ENCODE assay signal across 8 cellular contexts in genomic region chr19:33819875-33820781, GRCh38. TPM values are rescaled to one million over a fixed set of nuclear protein-coding genes. Genes with fewer than 3 reads are reported as not detected.
DNase-seq lines count a peak whose midpoint lies in the region; TF ChIP-seq lines count a peak whose summit lies in the region.

No MANE protein-coding gene starts in this region.

- no peaks in the 10 kb centered on the region for H3K36me3 Mint-ChIP-seq in activated T-helper 1 cell treated with anti-CD3 and anti-CD28 coated beads, Interleukin-12 subunit alpha, Interleukin-12 subunit beta, Interleukin-2, Interleukin-4 antibody, amounts not matched to agents 30 ng/mL and 10 ng/mL and 1 ng/mL, durations not matched to agents 14 hours and 24 hours and 36 hours (ENCODE audit: low read depth)
- no peaks in the 10 kb centered on the region for H3K36me3 Mint-ChIP-seq in neural progenitor cell

- H3K4me3 Mint-ChIP-seq in activated T-helper 1 cell treated with anti-CD3 and anti-CD28 coated beads, Interleukin-12 subunit alpha, Interleukin-12 subunit beta, Interleukin-2, Interleukin-4 antibody, amounts not matched to agents 30 ng/mL and 10 ng/mL and 1 ng/mL, durations not matched to agents 14 hours and 24 hours and 36 hours: peak overlapping the region; percentile 80
- H3K4me3 Mint-ChIP-seq in neural progenitor cell: peak overlapping the region; percentile 50

- H3K27ac ChIP-seq in neural progenitor cell (no peak overlapping the region), transverse colon (peak overlapping the region; percentile 57 to 67 (median 60))

- H3K9me3 ChIP-seq in neural progenitor cell (ENCODE audit: low read depth) (no peaks in the 10 kb centered on the region), transverse colon (no peaks in the 10 kb centered on the region)

- H3K4me2 ChIP-seq in neural progenitor cell: peak overlapping the region; percentile 84

- H3K9me3 Mint-ChIP-seq in activated T-helper 1 cell treated with anti-CD3 and anti-CD28 coated beads, Interleukin-12 subunit alpha, Interleukin-12 subunit beta, Interleukin-2, Interleukin-4 antibody, amounts not matched to agents 30 ng/mL and 10 ng/mL and 1 ng/mL, durations not matched to agents 14 hours and 24 hours and 36 hours: no peaks in the 10 kb centered on the region
- no peaks in the 10 kb centered on the region for H3K9me3 Mint-ChIP-seq in neural progenitor cell

- POLR2A ChIA-PET in HEK293T (lab: Yijun Ruan, JAX): interaction anchor here (1.2 kb wide), 1 partner anchor 23 kb away, joined by 5 read pairs; the partner anchor contains the start of gene KCTD15

- H3K27me3 ChIP-seq in neural progenitor cell: peaks cover 9% of the 10 kb centered on the region
- H3K27me3 ChIP-seq in transverse colon: peaks cover 5% of the 10 kb centered on the region

- in situ Hi-C loops in transverse colon (cut with MboI; ENCODE audit: low pct_ligation_motif_present in 1 of 4, low pct_unique_long_range_greater_than_20kb in 1 of 4, low sequenced_read_pairs in 3 of 4): no loop called here

- WGBS in transverse colon (ENCODE audit: low coverage in 1 of 2), 2 donors: 12% methylated on average over 30 of the region's 61 CpGs; no CpG with 5 or more reads in 1 of the 2 donors

- peaks cover 15% of the 10 kb centered on the region for H3F3A ChIP-seq in neural progenitor cell (ENCODE audit: low read depth)

- H2AFZ ChIP-seq in neural progenitor cell (replicated peaks): peak overlapping the region; percentile 88

- TF ChIP-seq POLR2A in transverse colon (IDR thresholded peaks at IDR 0.05): no peak

- no peak for TF ChIP-seq EP300 in transverse colon (IDR thresholded peaks at IDR 0.05; ENCODE audit: low read depth)

- H3K4me3 ChIP-seq in foreskin fibroblast (ENCODE audit: low read depth in 1 of 2, low read length in 2 of 2) (peak overlapping the region; percentile 40 to 47), neural progenitor cell (peak overlapping the region; percentile 44), transverse colon (peak overlapping the region; percentile 8 to 45 (median 25))

- DNase-seq in NCI-H1417 (lab: John Stamatoyannopoulos, UW): peak in 2 of 3 experiments; percentile 4 to 20
- DNase-seq in NCI-H1417 treated with DMSO at 0.1 percent for 48 hours (lab: John Stamatoyannopoulos, UW): no peak
- DNase-seq in NOMO-1 treated with dmso at 0.1 percent for 144 hours (lab: John Stamatoyannopoulos, UW; ENCODE audit: unreplicated experiment): peak; percentile 92
- DNase-seq in activated T-helper 1 cell treated with anti-CD3 and anti-CD28 coated beads, Interleukin-12 subunit alpha, Interleukin-12 subunit beta, Interleukin-2, Interleukin-4 antibody, amounts not matched to agents 30 ng/mL and 10 ng/mL and 1 ng/mL, durations not matched to agents 14 hours and 24 hours and 36 hours (ENCODE audit: low spot score): peak; percentile 62
- DNase-seq in foreskin fibroblast: peak; percentile 77 to 95
- DNase-seq in neural progenitor cell (ENCODE audit: low spot score): peak; percentile 80
- peak; percentile 82 for DNase-seq in transverse colon
- DNase-seq in HEK293T (ENCODE audit: extremely low spot score): no peak

- H3K27me3 Mint-ChIP-seq in activated T-helper 1 cell treated with anti-CD3 and anti-CD28 coated beads, Interleukin-12 subunit alpha, Interleukin-12 subunit beta, Interleukin-2, Interleukin-4 antibody, amounts not matched to agents 30 ng/mL and 10 ng/mL and 1 ng/mL, durations not matched to agents 14 hours and 24 hours and 36 hours (ENCODE audit: insufficient read depth): peaks cover 4% of the 10 kb centered on the region
- peaks cover 11% of the 10 kb centered on the region for H3K27me3 Mint-ChIP-seq in neural progenitor cell (ENCODE audit: insufficient read depth, low read depth)

- H3K4me1 Mint-ChIP-seq in activated T-helper 1 cell treated with anti-CD3 and anti-CD28 coated beads, Interleukin-12 subunit alpha, Interleukin-12 subunit beta, Interleukin-2, Interleukin-4 antibody, amounts not matched to agents 30 ng/mL and 10 ng/mL and 1 ng/mL, durations not matched to agents 14 hours and 24 hours and 36 hours (ENCODE audit: low read depth): peaks cover 20% of the 10 kb centered on the region
- H3K4me1 Mint-ChIP-seq in neural progenitor cell: peaks cover 38% of the 10 kb centered on the region

- intact Hi-C loops in activated T-helper 1 cell treated with anti-CD3 and anti-CD28 coated beads, Interleukin-12 subunit alpha, Interleukin-12 subunit beta, Interleukin-2, Interleukin-4 antibody, amounts not matched to agents 30 ng/mL and 10 ng/mL and 1 ng/mL, durations not matched to agents 14 hours and 24 hours and 36 hours (cut with micrococcal nuclease): loop anchor here (1.0 to 5.0 kb wide), 2 partner anchors 25 to 38 kb away; no protein-coding TSS in a partner anchor
- intact Hi-C loops in transverse colon (cut with DNase I; ENCODE audit: low total_unique reads): no loop called here

- CTCF ChIA-PET in HEK293T (lab: Yijun Ruan, JAX): interaction anchor here (0.6 kb wide), 1 partner anchor 66 kb away, joined by 3 read pairs; no protein-coding TSS in a partner anchor

- peak overlapping the region; percentile 79 for H3K27ac Mint-ChIP-seq in activated T-helper 1 cell treated with anti-CD3 and anti-CD28 coated beads, Interleukin-12 subunit alpha, Interleukin-12 subunit beta, Interleukin-2, Interleukin-4 antibody, amounts not matched to agents 30 ng/mL and 10 ng/mL and 1 ng/mL, durations not matched to agents 14 hours and 24 hours and 36 hours
- no peak overlapping the region for H3K27ac Mint-ChIP-seq in neural progenitor cell

- H3K4me1 ChIP-seq in neural progenitor cell: peaks cover 13% of the 10 kb centered on the region
- peaks cover 6 to 21% (median 18%) of the 10 kb centered on the region in 4 donors for H3K4me1 ChIP-seq in transverse colon

- TF ChIP-seq CTCF in foreskin fibroblast (IDR thresholded peaks at IDR 0.05; ENCODE audit: low read depth, low read length) (no peak), neural progenitor cell (IDR thresholded peaks at IDR 0.05) (no peak), transverse colon (IDR thresholded peaks at IDR 0.05) (peak in 1 of 5 experiments; percentile 29)

- H3K79me2 ChIP-seq in neural progenitor cell (ENCODE audit: low read depth): no peaks in the 10 kb centered on the region

- no peaks in the 10 kb centered on the region for H4K20me1 ChIP-seq in neural progenitor cell (ENCODE audit: low read depth)

- H3K9ac ChIP-seq in neural progenitor cell: no peak overlapping the region

- H3K36me3 ChIP-seq in neural progenitor cell (no peaks in the 10 kb centered on the region), transverse colon (no peaks in the 10 kb centered on the region)

TF ChIP-seq in HEK293T, 16 proteins besides CTCF, POLR2A, EP300 and RAD21:
- TF ChIP-seq SP1 (IDR thresholded peaks at IDR 0.05) (no peak), NFRKB (IDR thresholded peaks at IDR 0.05) (no peak), ELF4 (IDR thresholded peaks at IDR 0.05) (no peak), SUZ12 (IDR thresholded peaks at IDR 0.05) (no peak)

RNA-seq across cellular contexts. Expression of gene KCTD15, which starts 23.5 kb away (rescaled TPM):
- total RNA-seq in activated T-helper 1 cell treated with anti-CD3 and anti-CD28 coated beads, Interleukin-12 subunit alpha, Interleukin-12 subunit beta, Interleukin-2, Interleukin-4 antibody, amounts not matched to agents 30 ng/mL and 10 ng/mL and 1 ng/mL, durations not matched to agents 14 hours and 24 hours and 36 hours: 12.5 and 12.6 TPM in 2 replicates
- total RNA-seq in neural progenitor cell (ENCODE audit: low replicate concordance) (26.4 and 84.4 TPM in 2 replicates), transverse colon (100 to 1,000 TPM in 1 of 4 donors, 10 to 100 TPM in 3; 28.5 to 158 (median 39.2) TPM)

Comparison
In these comparisons a context has a peak if more than half of its experiments do, and no peak if none do; other contexts are left out.
1. DNase-seq: peak in NCI-H1417 (2 of 3), NOMO-1 treated with dmso at 0.1 percent for 144 hours (single experiment), activated T-helper 1 cell treated with anti-CD3 and anti-CD28 coated beads, Interleukin-12 subunit alpha, Interleukin-12 subunit beta, Interleukin-2, Interleukin-4 antibody, amounts not matched to agents 30 ng/mL and 10 ng/mL and 1 ng/mL, durations not matched to agents 14 hours and 24 hours and 36 hours (single experiment), foreskin fibroblast (2 of 2), neural progenitor cell (single experiment) and transverse colon (single experiment); none in NCI-H1417 treated with DMSO at 0.1 percent for 48 hours (single experiment) and HEK293T (single experiment).
2. Peak in every context shown above with its lines, with median percentiles within 50 percentile points of each other: H3K4me3 ChIP-seq.